Comparison of ENCODE assay signal across 21 cellular contexts in genomic region chr15:66939451-66940023, GRCh38.
DNase-seq lines count a peak whose midpoint lies in the region; ATAC-seq and TF ChIP-seq lines count a peak whose summit lies in the region.
"Had no signal": no experiment of that assay in that cellular context is flagged by ENCODE, and none has a peak within 500 bp of the region (broad histone marks: within the 10 kb centered on the region; RNA-seq: fewer than 3 reads in every experiment).

No MANE protein-coding gene starts in this region.

- no peaks in the 10 kb centered on the region for H3K9me3 Mint-ChIP-seq in activated T-cell treated with anti-CD3 and anti-CD28 coated beads, Interleukin-2, amount 50 U/mL, for 4 hours

- H3K27ac ChIP-seq in heart left ventricle = no peak overlapping the region
- no peak overlapping the region for H3K27ac ChIP-seq in coronary artery
- H3K27ac ChIP-seq in neuronal stem cell (replicated peaks; ENCODE audit: low read length) = no peak overlapping the region
- H3K27ac ChIP-seq in tibial artery = no peak overlapping the region
- H3K27ac ChIP-seq: KMS-11, SK-N-MC had no signal

- peak overlapping the region; percentile 79 for H3K14ac ChIP-seq in neuronal stem cell (ENCODE audit: low read length)

- H3K4me1 Mint-ChIP-seq in activated T-cell treated with anti-CD3 and anti-CD28 coated beads, Interleukin-2, amount 50 U/mL, for 4 hours (ENCODE audit: low read depth) = peaks cover 8% of the 10 kb centered on the region
- H3K4me1 Mint-ChIP-seq: CD4-positive, CD25-positive, alpha-beta regulatory T cell had no signal

- H4K91ac ChIP-seq in neuronal stem cell (ENCODE audit: low read depth, low read length, poor library complexity) = peak overlapping the region; percentile 7

- TF ChIP-seq POLR2A in heart left ventricle (IDR thresholded peaks at IDR 0.05) = no peak

- H2BK120ac ChIP-seq in neuronal stem cell (ENCODE audit: low read depth, low read length) = no peak overlapping the region

- peaks cover 0 to 13% (median 0%) of the 10 kb centered on the region in 12 donors for H3K9me3 ChIP-seq in heart left ventricle
- H3K9me3 ChIP-seq in neuronal stem cell (replicated peaks in 1 of 2; ENCODE audit: control insufficient read depth in 2 of 2, insufficient read depth in 1 of 2, low read depth in 1 of 2, low read length in 2 of 2) = peaks cover 0 to 2% of the 10 kb centered on the region in 2 donors
- H3K9me3 ChIP-seq in tibial artery = peaks cover 0 to 6% (median 4%) of the 10 kb centered on the region in 3 donors

- H2BK12ac ChIP-seq in neuronal stem cell (ENCODE audit: low read length) = peak overlapping the region; percentile 46

- DNase-seq in cardiac septum (ENCODE audit: low spot score) (peak; percentile 73), heart left ventricle (no peak), coronary artery (ENCODE audit: low spot score) (peak; percentile 52), neuronal stem cell (ENCODE audit: low spot score) (no peak), tibial artery (peak; percentile 12 to 44), mucosa of gallbladder (ENCODE audit: low spot score) (no peak), SW 1271 (lab: John Stamatoyannopoulos, UW) (no peak)
- no peak for DNase-seq in activated T-cell treated with anti-CD3 and anti-CD28 coated beads, Interleukin-2, amount 50 U/mL, for 4 hours
- DNase-seq: CD4-positive, CD25-positive, alpha-beta regulatory T cell; COR-L47; DMS79 treated with DMSO at 0.1 percent for 48 hours; NCI-H1105; NCI-H146; NCI-H2029; NCI-H510A treated with DMSO at 0.1 percent for 48 hours; NCI-H748 treated with DMSO at 0.1 percent for 48 hours; OCI-M1; SHP77 treated with DMSO at 0.1 percent for 48 hours had no signal

- intact Hi-C loops in cardiac septum (cut with DNase I) (loop anchor here (10.0 kb wide), 1 partner anchor 895 kb away; no protein-coding TSS in a partner anchor), heart left ventricle (cut with DNase I) (loop anchor here in 9 of 10 donors (10.0 kb wide), 2 partner anchors 125 to 895 kb away; partner anchors contain the start of gene SMAD3 (in 1 of the 9)), tibial artery (cut with DNase I; ENCODE audit: low total_unique reads) (no loop called here)

- no peak overlapping the region for H3K4me2 ChIP-seq in neuronal stem cell (ENCODE audit: insufficient read depth, low read length, poor library complexity, severe bottlenecking)
- H3K4me2 ChIP-seq: KMS-11 had no signal

- peak overlapping the region; percentile 46 for H3K4ac ChIP-seq in neuronal stem cell (ENCODE audit: low read length)

- no peak overlapping the region for H4K8ac ChIP-seq in neuronal stem cell (ENCODE audit: low read depth, low read length)

- H3K27me3 ChIP-seq in heart left ventricle (no peaks in the 10 kb centered on the region), neuronal stem cell (ENCODE audit: control insufficient read depth in 3 of 3, insufficient read depth in 3 of 3, low read depth in 1 of 3, low read length in 3 of 3) (peaks cover 0 to 9% (median 0%) of the 10 kb centered on the region in 3 experiments), tibial artery (no peaks in the 10 kb centered on the region)

- no peak overlapping the region for H3K4me3 Mint-ChIP-seq in activated T-cell treated with anti-CD3 and anti-CD28 coated beads, Interleukin-2, amount 50 U/mL, for 4 hours
- H3K4me3 Mint-ChIP-seq: CD4-positive, CD25-positive, alpha-beta regulatory T cell had no signal

- no peak for ATAC-seq in heart left ventricle
- no peak for ATAC-seq in activated T-cell treated with anti-CD3 and anti-CD28 coated beads, Interleukin-2, amount 50 U/mL, for 4 hours

- no peak overlapping the region for H3K4me3 ChIP-seq in heart left ventricle
- H3K4me3 ChIP-seq in coronary artery = no peak overlapping the region
- H3K4me3 ChIP-seq in neuronal stem cell (ENCODE audit: low read length in 2 of 2) = no peak overlapping the region
- H3K4me3 ChIP-seq in tibial artery = no peak overlapping the region
- H3K4me3 ChIP-seq: HAP-1, SK-N-MC had no signal

- no peak overlapping the region for H3K23ac ChIP-seq in neuronal stem cell (ENCODE audit: low read depth, low read length, poor library complexity)

- WGBS in heart left ventricle, 4 donors = 91 to 97% (median 92%) methylated on average over 8 of the region's 8 CpGs
- WGBS in neuronal stem cell (ENCODE audit: extremely low coverage in 2 of 2, insufficient read length in 2 of 2, insufficient replicate concordance in 1 of 2), 2 donors = no CpG with 5 or more reads among the region's 8 CpGs

- peaks cover 9% of the 10 kb centered on the region for H3K27me3 Mint-ChIP-seq in activated T-cell treated with anti-CD3 and anti-CD28 coated beads, Interleukin-2, amount 50 U/mL, for 4 hours (ENCODE audit: low read depth)
- H3K27me3 Mint-ChIP-seq: CD4-positive, CD25-positive, alpha-beta regulatory T cell had no signal

- H3K36me3 Mint-ChIP-seq in activated T-cell treated with anti-CD3 and anti-CD28 coated beads, Interleukin-2, amount 50 U/mL, for 4 hours (ENCODE audit: insufficient read depth) = no peaks in the 10 kb centered on the region
- H3K36me3 Mint-ChIP-seq: CD4-positive, CD25-positive, alpha-beta regulatory T cell had no signal

- H3K4me1 ChIP-seq in heart left ventricle = peaks cover 0 to 28% (median 11%) of the 10 kb centered on the region in 12 donors
- peaks cover 2 to 6% of the 10 kb centered on the region in 2 donors for H3K4me1 ChIP-seq in neuronal stem cell (ENCODE audit: control insufficient read depth in 2 of 2, insufficient read depth in 1 of 2, low read depth in 1 of 2, low read length in 2 of 2)
- peaks cover 0 to 11% (median 4%) of the 10 kb centered on the region in 4 donors for H3K4me1 ChIP-seq in tibial artery
- H3K4me1 ChIP-seq: HAP-1 had no signal

- H2AFZ ChIP-seq in neuronal stem cell (ENCODE audit: low read length) = no peak overlapping the region

- no peak overlapping the region for H2BK15ac ChIP-seq in neuronal stem cell (ENCODE audit: low read length)

- peak overlapping the region; percentile 74 for H3K9ac ChIP-seq in neuronal stem cell (ENCODE audit: low read depth, low read length, poor library complexity)
- H3K9ac ChIP-seq: KMS-11 had no signal

- no peaks in the 10 kb centered on the region for H3K79me1 ChIP-seq in neuronal stem cell (ENCODE audit: low read depth, low read length)

- no peak for TF ChIP-seq CTCF in heart left ventricle (IDR thresholded peaks at IDR 0.05)
- no peak for TF ChIP-seq CTCF in coronary artery (IDR thresholded peaks at IDR 0.05)
- TF ChIP-seq CTCF in tibial artery (IDR thresholded peaks at IDR 0.05) = no peak

- H2AK5ac ChIP-seq in neuronal stem cell (ENCODE audit: low read depth, low read length) = peak overlapping the region; percentile 51

- no peak overlapping the region for H2BK5ac ChIP-seq in neuronal stem cell (ENCODE audit: low read length)

- H3K36me3 ChIP-seq in heart left ventricle (no peaks in the 10 kb centered on the region), neuronal stem cell (replicated peaks in 1 of 2; ENCODE audit: control insufficient read depth in 2 of 2, insufficient read depth in 2 of 2, low read length in 2 of 2) (no peaks in the 10 kb centered on the region), tibial artery (no peaks in the 10 kb centered on the region)
- H3K36me3 ChIP-seq: HAP-1 had no signal

- peak overlapping the region; percentile 80 for H3K18ac ChIP-seq in neuronal stem cell (ENCODE audit: low read length)

Comparison
In these comparisons a context has a peak if more than half of its experiments do, and no peak if none do; other contexts are left out.
1. DNase-seq: peak in cardiac septum (single experiment), coronary artery (single experiment) and tibial artery (2 of 2); none in heart left ventricle (0 of 5), neuronal stem cell (single experiment), mucosa of gallbladder (single experiment), SW 1271 (0 of 2) and activated T-cell treated with anti-CD3 and anti-CD28 coated beads, Interleukin-2, amount 50 U/mL, for 4 hours (single experiment).